26 cellular contexts compared by ENCODE assay signal in genomic region chr13:42036711-42037110, GRCh38.
"Had no signal": no experiment of that assay in that cellular context is flagged by ENCODE, and none has a peak within 500 bp of the region (broad histone marks: within the 10 kb centered on the region; RNA-seq: fewer than 3 reads in every experiment).

No MANE protein-coding gene starts in this region.

- ATAC-seq: left colon; left lung; lower lobe of right lung; natural killer cell; right lobe of liver; stimulated activated naive B cell treated with anti-CD40 and anti-IgM and Interleukin-4, amounts not matched to agents 10 μg/mL and 1 μg/mL and 100 μg/mL, for 72 hours; stimulated activated naive CD8-positive, alpha-beta T cell treated with anti-CD3 and anti-CD28 coated beads, Interleukin-15, Interleukin-2, amounts not matched to agents 100 U/mL and 50 U/mL, for 24 hours had no signal

- FAIRE-seq: kidney had no signal

- H3K4me3 ChIP-seq: left lung, lower lobe of right lung, ovary, right atrium auricular region, right lobe of liver, skin epidermis, stomach, testis, thyroid gland, transverse colon, upper lobe of left lung, vagina had no signal

- H3K36me3 Mint-ChIP-seq: naive B cell had no signal

- H3K27me3 ChIP-seq: ovary, right atrium auricular region, right lobe of liver, testis, thyroid gland, transverse colon, upper lobe of left lung, vagina had no signal

- H3K36me3 ChIP-seq: left lung, lower lobe of right lung, ovary, right atrium auricular region, right lobe of liver, stomach, thyroid gland, transverse colon, upper lobe of left lung, vagina had no signal

- H3K9me3 Mint-ChIP-seq: natural killer cell had no signal

- DNase-seq: kidney; left colon; left lung; lower lobe of right lung; mammary epithelial cell; mesenchymal stem cell; naive B cell; natural killer cell; nephron progenitor cell; ovary; right lobe of liver; stimulated activated CD4-positive, alpha-beta T cell treated with anti-CD3 and anti-CD28 coated beads, Interleukin-12 subunit alpha, Interleukin-12 subunit beta, amount 100 ng/mL, for 4 hours; stimulated activated CD4-positive, alpha-beta T cell treated with anti-CD3 and anti-CD28 coated beads, Interleukin-15, amount 100 ng/mL, for 24 hours; stimulated activated CD4-positive, alpha-beta T cell treated with anti-CD3 and anti-CD28 coated beads, Interleukin-2, amount 100 ng/mL, for 24 hours; stimulated activated CD4-positive, alpha-beta T cell treated with anti-CD3 and anti-CD28 coated beads, Interleukin-4, amount 100 ng/mL, for 1 hour; stimulated activated naive B cell treated with anti-CD40 and anti-IgM and Interleukin-4, amounts not matched to agents 10 μg/mL and 1 μg/mL and 100 μg/mL, for 72 hours; stimulated activated naive CD8-positive, alpha-beta T cell treated with anti-CD3 and anti-CD28 coated beads, Interleukin-15, Interleukin-2, amounts not matched to agents 100 U/mL and 50 U/mL, for 24 hours; stomach; testis; thyroid gland; transverse colon; upper lobe of left lung had no signal

- H3K9me3 ChIP-seq: left lung, lower lobe of right lung, ovary, right atrium auricular region, right lobe of liver, testis, thyroid gland, upper lobe of left lung, vagina had no signal

- H3K4me3 Mint-ChIP-seq: natural killer cell; nephron progenitor cell; stimulated activated naive B cell treated with anti-CD40 and anti-IgM and Interleukin-4, amounts not matched to agents 10 μg/mL and 1 μg/mL and 100 μg/mL, for 72 hours had no signal

- H3K27ac Mint-ChIP-seq: natural killer cell; nephron progenitor cell; progenitor cell of endocrine pancreas; stimulated activated naive B cell treated with anti-CD40 and anti-IgM and Interleukin-4, amounts not matched to agents 10 μg/mL and 1 μg/mL and 100 μg/mL, for 72 hours had no signal

- H3K27ac ChIP-seq: left lung, lower lobe of right lung, ovary, right atrium auricular region, right lobe of liver, skin epidermis, stomach, testis, thyroid gland, transverse colon, upper lobe of left lung, vagina had no signal
